In genomic region chr19:58513213-58513693, GRCh38 we compare ENCODE assay signal across 1 cellular context.
TF ChIP-seq lines count a peak whose summit lies in the region.

No MANE protein-coding gene starts in this region.

TF ChIP-seq in HCT116, 20 proteins besides CTCF, POLR2A, EP300 and RAD21:
- TF ChIP-seq REST (IDR thresholded peaks at IDR 0.05; ENCODE audit: low read depth) (no peak), EGR1 (IDR thresholded peaks at IDR 0.05; ENCODE audit: low read depth) (no peak), POLR2AphosphoS5 (IDR thresholded peaks at IDR 0.05; ENCODE audit: low read depth, low read length) (no peak), EZH2 (IDR thresholded peaks at IDR 0.05) (no peak), SP1 (IDR thresholded peaks at IDR 0.05; ENCODE audit: low read depth) (no peak), JUND (IDR thresholded peaks at IDR 0.05) (no peak), EZH2phosphoT487 (IDR thresholded peaks at IDR 0.05; ENCODE audit: borderline replicate concordance) (no peak)
